19 cellular contexts compared by ENCODE assay signal in the genomic region with DNA sequence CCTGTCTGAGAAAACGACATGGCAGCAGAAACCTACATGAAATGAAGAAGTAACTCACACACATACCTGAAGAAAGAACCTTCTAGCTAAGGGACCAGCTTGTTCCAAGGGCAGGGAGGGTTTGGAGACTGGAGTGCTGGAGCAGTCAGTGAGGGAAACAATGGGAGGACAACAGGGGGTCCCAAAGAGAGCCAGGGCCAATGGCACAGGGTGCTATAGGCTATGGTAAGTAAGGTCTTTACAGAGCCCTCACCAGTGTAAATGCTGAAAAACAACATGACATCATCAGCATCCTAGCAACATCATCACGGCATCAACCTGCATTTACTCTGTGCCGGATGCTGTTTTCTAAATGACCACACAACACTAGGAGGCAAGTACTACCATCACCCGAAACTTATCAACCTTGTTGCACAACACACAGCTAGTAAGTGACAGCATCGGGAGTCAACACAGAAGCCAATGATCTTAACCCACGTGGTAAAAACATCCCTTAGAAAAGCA.
A peak's percentile ranks its signal among the peaks of the same experiment; 100 is the strongest.
DNase-seq lines count a peak whose midpoint lies in the region; ATAC-seq, FAIRE-seq and TF ChIP-seq lines count a peak whose summit lies in the region.
"Had no signal": no experiment of that assay in that cellular context is flagged by ENCODE, and none has a peak within 500 bp of the region (broad histone marks: within the 10 kb centered on the region; RNA-seq: fewer than 3 reads in every experiment).

No MANE protein-coding gene starts in this region.

- H2BK5ac ChIP-seq in mesendoderm (ENCODE audit: low read length): no peak overlapping the region
- no peak overlapping the region for H2BK5ac ChIP-seq in trophoblast cell (ENCODE audit: low read depth, low read length, poor library complexity)

- no peak overlapping the region for H3K23ac ChIP-seq in mesendoderm (ENCODE audit: low read length)
- peak overlapping the region; percentile 3 for H3K23ac ChIP-seq in trophoblast cell (ENCODE audit: low read length)

- H3K27ac ChIP-seq in HepG2 (ENCODE audit: extremely low read length, insufficient read depth, low read length): no peak overlapping the region
- no peak overlapping the region for H3K27ac ChIP-seq in right lobe of liver
- no peak overlapping the region for H3K27ac ChIP-seq in mesendoderm (ENCODE audit: low read depth, low read length)
- no peak overlapping the region for H3K27ac ChIP-seq in trophoblast cell (ENCODE audit: low read depth, low read length)
- H3K27ac ChIP-seq: 22Rv1, BLaER1, C4-2B had no signal

- no peak overlapping the region for H3K14ac ChIP-seq in trophoblast cell (ENCODE audit: low read length)

- H3K36me3 ChIP-seq in HepG2 (replicated peaks in 1 of 2; ENCODE audit: control insufficient read depth in 1 of 2, insufficient read depth in 2 of 2, low read length in 2 of 2): no peaks in the 10 kb centered on the region
- H3K36me3 ChIP-seq in right lobe of liver: no peaks in the 10 kb centered on the region
- no peaks in the 10 kb centered on the region for H3K36me3 ChIP-seq in mesendoderm (ENCODE audit: control insufficient read depth, insufficient read depth, low read length)
- H3K36me3 ChIP-seq in trophoblast cell (ENCODE audit: control insufficient read depth in 1 of 2, insufficient read depth in 2 of 2, low read length in 2 of 2): no peaks in the 10 kb centered on the region
- H3K36me3 ChIP-seq: BLaER1, HAP-1 had no signal

- H2BK15ac ChIP-seq in mesendoderm (replicated peaks; ENCODE audit: low read depth): no peak overlapping the region

- H4K91ac ChIP-seq in trophoblast cell (ENCODE audit: low read depth, low read length): no peak overlapping the region

- no peak overlapping the region for H3K4ac ChIP-seq in mesendoderm (ENCODE audit: low read depth, low read length)
- no peak overlapping the region for H3K4ac ChIP-seq in trophoblast cell (ENCODE audit: low read depth, low read length)

- H4K12ac ChIP-seq in trophoblast cell (ENCODE audit: low read depth, low read length): no peak overlapping the region

- WGBS in HepG2 (ENCODE audit: low lambda C conversion rate): under 1% methylated on average over 5 of the region's 6 CpGs
- WGBS in right lobe of liver (ENCODE audit: insufficient coverage, low coverage, low lambda C conversion rate, missing lambda C conversion rate): 29% methylated on average over 5 of the region's 6 CpGs
- no CpG with 5 or more reads among the region's 6 CpGs for WGBS in mesendoderm (ENCODE audit: extremely low coverage, insufficient coverage, low lambda C conversion rate)
- no CpG with 5 or more reads among the region's 6 CpGs for WGBS in trophoblast cell (ENCODE audit: extremely low coverage, insufficient coverage, insufficient read length)

- H4K5ac ChIP-seq in mesendoderm (ENCODE audit: low read length): no peak overlapping the region

- H2AFZ ChIP-seq in HepG2 (ENCODE audit: low read length) (no peak overlapping the region), trophoblast cell (ENCODE audit: insufficient read depth, low read length, poor library complexity) (no peak overlapping the region)

- TF ChIP-seq POLR2A in HepG2 (IDR thresholded peaks at IDR 0.05; ENCODE audit: insufficient read depth in 1 of 2, low read depth in 2 of 2, low read length in 2 of 2) (no peak), right lobe of liver (IDR thresholded peaks at IDR 0.05) (no peak)

- POLR2A ChIA-PET in HepG2 (lab: Yijun Ruan, JAX): no interaction called here

- H3K4me3 ChIP-seq in HepG2 (replicated peaks in 1 of 3; ENCODE audit: insufficient read depth in 1 of 3, low read depth in 2 of 3, low read length in 3 of 3): no peak overlapping the region
- no peak overlapping the region for H3K4me3 ChIP-seq in right lobe of liver
- H3K4me3 ChIP-seq in mesendoderm (ENCODE audit: low read length): no peak overlapping the region
- H3K4me3 ChIP-seq in trophoblast cell (ENCODE audit: low read depth, low read length): no peak overlapping the region
- H3K4me3 ChIP-seq: BLaER1, HAP-1 had no signal

- H3K9me3 ChIP-seq in HepG2 (ENCODE audit: low read length): no peaks in the 10 kb centered on the region
- no peaks in the 10 kb centered on the region for H3K9me3 ChIP-seq in right lobe of liver
- no peaks in the 10 kb centered on the region for H3K9me3 ChIP-seq in trophoblast cell (ENCODE audit: insufficient read depth, low read depth, low read length)
- H3K9me3 ChIP-seq: BLaER1, Caco-2, HAP-1 had no signal

- ATAC-seq in HepG2 (no peak), right lobe of liver (no peak)
- ATAC-seq: CD8-positive, alpha-beta T cell had no signal

- no peak for FAIRE-seq in HepG2 (lab: Jason Lieb, UNC)
- FAIRE-seq: A204.1, GM12891, GM18507 had no signal

- TF ChIP-seq CTCF in HepG2 (CRISPR knock-in tag; IDR thresholded peaks at IDR 0.05) (no peak), right lobe of liver (IDR thresholded peaks at IDR 0.05) (no peak)

- H2AK5ac ChIP-seq in mesendoderm (ENCODE audit: low read length): no peak overlapping the region
- H2AK5ac ChIP-seq in trophoblast cell (ENCODE audit: low read length): no peak overlapping the region

- H3K4me1 ChIP-seq in HepG2 (ENCODE audit: insufficient read depth, low read length) (no peaks in the 10 kb centered on the region), right lobe of liver (no peaks in the 10 kb centered on the region), mesendoderm (ENCODE audit: control insufficient read depth, low read depth, low read length) (no peaks in the 10 kb centered on the region), trophoblast cell (ENCODE audit: control insufficient read depth in 1 of 2, insufficient read depth in 2 of 2, low read length in 2 of 2) (peaks cover 0 to 2% of the 10 kb centered on the region in 2 experiments)
- H3K4me1 ChIP-seq: BLaER1, Caco-2 had no signal

- in situ Hi-C loops in HepG2 (cut with HindIII; ENCODE audit: extremely low pct_ligation_motif_present, low pct_unique_long_range_greater_than_20kb): no loop called here

- H3K56ac ChIP-seq in mesendoderm (ENCODE audit: low read length): no peak overlapping the region

- peak; percentile 1 for DNase-seq in NCI-H146 (lab: John Stamatoyannopoulos, UW)
- no peak for DNase-seq in NCI-H146 treated with DMSO at 0.1 percent for 48 hours (lab: John Stamatoyannopoulos, UW; ENCODE audit: unreplicated experiment)
- DNase-seq in HepG2 (ENCODE audit: low spot score): no peak
- no peak for DNase-seq in right lobe of liver
- DNase-seq in mesendoderm: peak; percentile 27
- peak in 1 of 2 donors; percentile 1 for DNase-seq in trophoblast cell
- DNase-seq in DMS79 (lab: John Stamatoyannopoulos, UW): no peak
- no peak for DNase-seq in stimulated activated CD4-positive, alpha-beta T cell treated with anti-CD3 and anti-CD28 coated beads, Interleukin-1b, Interleukin-23, amount 100 ng/mL, for 48 hours
- DNase-seq: Caco-2; CD4-positive, CD25-positive, alpha-beta regulatory T cell; CD8-positive, alpha-beta T cell; GF-D8 had no signal

- no peak overlapping the region for H3K4me2 ChIP-seq in HepG2 (ENCODE audit: low read depth, low read length)
- H3K4me2 ChIP-seq in mesendoderm (ENCODE audit: low read length): no peak overlapping the region
- no peak overlapping the region for H3K4me2 ChIP-seq in trophoblast cell (ENCODE audit: low read length)
- H3K4me2 ChIP-seq: BLaER1 had no signal

- CTCF ChIA-PET in HepG2 (lab: Yijun Ruan, JAX; ENCODE audit: low intra/inter-chr PET ratio, low total read pairs): no interaction called here

- H4K8ac ChIP-seq in mesendoderm (ENCODE audit: low read depth, low read length): no peak overlapping the region
- no peak overlapping the region for H4K8ac ChIP-seq in trophoblast cell (ENCODE audit: low read depth, low read length)

- no peak overlapping the region for H3K18ac ChIP-seq in mesendoderm (ENCODE audit: low read length)
- no peak overlapping the region for H3K18ac ChIP-seq in trophoblast cell (ENCODE audit: low read length)

- no peaks in the 10 kb centered on the region for H3K27me3 ChIP-seq in HepG2 (ENCODE audit: control insufficient read depth in 1 of 2, insufficient read depth in 2 of 2, low read length in 2 of 2)
- no peaks in the 10 kb centered on the region for H3K27me3 ChIP-seq in right lobe of liver
- H3K27me3 ChIP-seq in mesendoderm (ENCODE audit: insufficient read depth, low read length, poor library complexity): no peaks in the 10 kb centered on the region
- no peaks in the 10 kb centered on the region for H3K27me3 ChIP-seq in trophoblast cell (ENCODE audit: insufficient read depth, low read length)
- H3K27me3 ChIP-seq: BLaER1 had no signal

- no peaks in the 10 kb centered on the region for H4K20me1 ChIP-seq in HepG2 (ENCODE audit: insufficient read depth, low read length)
- H4K20me1 ChIP-seq: BLaER1 had no signal

- TF ChIP-seq RAD21 in HepG2 (CRISPR knock-in tag; IDR thresholded peaks at IDR 0.05): no peak

- H3K9ac ChIP-seq in HepG2 (ENCODE audit: insufficient read depth, low read depth, low read length) (no peak overlapping the region), mesendoderm (ENCODE audit: low read length) (no peak overlapping the region), trophoblast cell (ENCODE audit: low read length) (no peak overlapping the region)
- H3K9ac ChIP-seq: BLaER1 had no signal

- H2BK120ac ChIP-seq in mesendoderm (ENCODE audit: low read depth, low read length) (no peak overlapping the region), trophoblast cell (ENCODE audit: insufficient read depth, low read length, poor library complexity) (no peak overlapping the region)

- intact Hi-C loops in HepG2 (cut with micrococcal nuclease; ENCODE audit: unreplicated experiment) (no loop called here), right lobe of liver (cut with DNase I) (no loop called here)

- H3K79me1 ChIP-seq in mesendoderm (ENCODE audit: low read length): no peaks in the 10 kb centered on the region
- no peaks in the 10 kb centered on the region for H3K79me1 ChIP-seq in trophoblast cell (ENCODE audit: low read length)

- no peak overlapping the region for H2BK12ac ChIP-seq in trophoblast cell (ENCODE audit: low read length)

- no TSS peak for BruUV-seq in HepG2 (replicated peaks; lab: Mats Ljungman, UMichigan)

- H3K79me2 ChIP-seq in HepG2 (ENCODE audit: insufficient read depth, low read length) (no peaks in the 10 kb centered on the region), mesendoderm (ENCODE audit: control insufficient read depth, insufficient read depth, low read length) (no peaks in the 10 kb centered on the region), trophoblast cell (ENCODE audit: control insufficient read depth, insufficient read depth, low read length, poor library complexity) (no peaks in the 10 kb centered on the region)

- TF ChIP-seq EP300 in HepG2 (IDR thresholded peaks at IDR 0.05; ENCODE audit: low read depth in 2 of 2, low read length in 2 of 2): no peak
- TF ChIP-seq EP300 in HepG2 (CRISPR knock-in tag; IDR thresholded peaks at IDR 0.05; ENCODE audit: borderline replicate concordance): no peak

TF ChIP-seq in HepG2, 621 proteins besides CTCF, POLR2A, EP300 and RAD21 (continues in another document):
- TF ChIP-seq NCOA5 (CRISPR knock-in tag; IDR thresholded peaks at IDR 0.05): no peak
- TF ChIP-seq, protein P1, sequence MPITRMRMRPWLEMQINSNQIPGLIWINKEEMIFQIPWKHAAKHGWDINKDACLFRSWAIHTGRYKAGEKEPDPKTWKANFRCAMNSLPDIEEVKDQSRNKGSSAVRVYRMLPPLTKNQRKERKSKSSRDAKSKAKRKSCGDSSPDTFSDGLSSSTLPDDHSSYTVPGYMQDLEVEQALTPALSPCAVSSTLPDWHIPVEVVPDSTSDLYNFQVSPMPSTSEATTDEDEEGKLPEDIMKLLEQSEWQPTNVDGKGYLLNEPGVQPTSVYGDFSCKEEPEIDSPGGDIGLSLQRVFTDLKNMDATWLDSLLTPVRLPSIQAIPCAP (CRISPR knock-in tag; IDR thresholded peaks at IDR 0.05; ENCODE audit: low read depth): no peak

Comparison
In these comparisons a context has a peak if more than half of its experiments do, and no peak if none do; other contexts are left out.
1. DNase-seq: peak in NCI-H146 (single experiment) and mesendoderm (single experiment); none in NCI-H146 treated with DMSO at 0.1 percent for 48 hours (single experiment), HepG2 (single experiment), right lobe of liver (0 of 3), DMS79 (single experiment) and stimulated activated CD4-positive, alpha-beta T cell treated with anti-CD3 and anti-CD28 coated beads, Interleukin-1b, Interleukin-23, amount 100 ng/mL, for 48 hours (single experiment).